ENCODE assay signal across 8 cellular contexts in the genomic region with DNA sequence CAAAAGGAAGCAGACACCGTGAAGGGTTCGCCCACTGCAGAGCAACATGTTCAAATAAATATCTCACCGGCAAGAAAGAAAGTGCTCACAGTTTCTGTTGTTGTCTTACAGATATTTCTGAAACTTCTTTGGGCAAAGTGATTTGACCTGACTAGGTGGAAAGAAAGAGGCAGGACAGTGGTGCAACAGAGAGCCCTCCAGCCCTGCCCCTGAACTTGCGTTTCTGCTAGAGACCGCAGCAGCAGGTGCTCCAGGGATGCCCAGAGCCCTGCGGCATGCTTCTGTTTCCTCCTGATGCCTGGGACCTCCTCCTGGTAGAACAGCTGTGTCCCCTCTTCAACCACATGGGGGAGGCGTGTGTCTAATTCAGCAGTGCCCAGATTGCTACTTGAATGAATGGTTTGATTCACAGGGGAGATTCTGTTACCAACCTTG.
DNase-seq lines count a peak whose midpoint lies in the region; ATAC-seq, FAIRE-seq and TF ChIP-seq lines count a peak whose summit lies in the region.

No MANE protein-coding gene starts in this region.

- H3K79me2 ChIP-seq in parathyroid adenoma = no peaks in the 10 kb centered on the region

- peaks cover 10% of the 10 kb centered on the region for H3K36me3 Mint-ChIP-seq in HFFc6 (ENCODE audit: low read depth)

- DNase-seq in D721Med (ENCODE audit: insufficient read length, low spot score) (no peak), HFFc6 (peak; percentile 37), Panc1 (ENCODE audit: low read depth, low spot score) (no peak), choroid plexus epithelial cell (ENCODE audit: low read depth) (peak; percentile 9), mesenteric fat pad (ENCODE audit: low spot score) (no peak), GF-D8 (lab: John Stamatoyannopoulos, UW) (no peak)

- intact Hi-C loops in Panc1 (cut with micrococcal nuclease; ENCODE audit: unreplicated experiment) = no loop called here

- H3K27ac Mint-ChIP-seq in HFFc6 = no peak overlapping the region

- H2AFZ ChIP-seq in parathyroid adenoma = no peak overlapping the region

- H3K36me3 ChIP-seq in Panc1 (ENCODE audit: control insufficient read depth, insufficient read depth, low read length) (no peaks in the 10 kb centered on the region), parathyroid adenoma (ENCODE audit: control insufficient read depth, insufficient read depth, low read length) (no peaks in the 10 kb centered on the region)

- in situ Hi-C loops in Panc1 (cut with HindIII; ENCODE audit: low pct_unique_long_range_greater_than_20kb, low sequenced_read_pairs) = no loop called here

- BruUV-seq in Panc1 (replicated peaks; lab: Mats Ljungman, UMichigan) = no TSS peak

- TF ChIP-seq CTCF in D721Med (IDR thresholded peaks at IDR 0.05; ENCODE audit: insufficient read depth, missing control alignments) (peak; percentile 35), HFFc6 (IDR thresholded peaks at IDR 0.05) (peak; percentile 69), Panc1 (IDR thresholded peaks at IDR 0.05) (no peak), choroid plexus epithelial cell (conservative IDR thresholded peaks at IDR 0.05; ENCODE audit: low read depth, low read length) (peak; percentile 28), parathyroid adenoma (IDR thresholded peaks at IDR 0.05) (peak; percentile 15)

- H3K4me1 ChIP-seq in Panc1 (ENCODE audit: control insufficient read depth, insufficient read depth, low read length) = no peaks in the 10 kb centered on the region
- peaks cover 3% of the 10 kb centered on the region for H3K4me1 ChIP-seq in parathyroid adenoma

- POLR2A ChIA-PET in Panc1 (lab: Charles Lee) = no interaction called here

- H3K27me3 ChIP-seq in Panc1 (ENCODE audit: control insufficient read depth, insufficient read depth, low read length) (no peaks in the 10 kb centered on the region), parathyroid adenoma (ENCODE audit: control insufficient read depth, insufficient read depth, low read length) (no peaks in the 10 kb centered on the region)

- ATAC-seq in Panc1 (0 out of 2 replicates have a peak, but pooled peaks have one; percentile 56), HG03442 (IDR thresholded peaks at IDR 0.05; ENCODE audit: unreplicated experiment) (no peak)

- CTCF ChIA-PET in Panc1 (lab: Charles Lee) = no interaction called here

- H3K4me3 Mint-ChIP-seq in HFFc6 = no peak overlapping the region

- no peaks in the 10 kb centered on the region for H3K9me3 Mint-ChIP-seq in HFFc6

- no peak for FAIRE-seq in D721Med (lab: Jason Lieb, UNC)

- H3K9ac ChIP-seq in parathyroid adenoma = no peak overlapping the region

- peaks cover 3% of the 10 kb centered on the region; the same call in 1 of the 2 replicates for H3K27me3 Mint-ChIP-seq in HFFc6 (ENCODE audit: insufficient read depth)

- peaks cover 45% of the 10 kb centered on the region for H3K4me1 Mint-ChIP-seq in HFFc6 (ENCODE audit: low read depth)

- H3K4me3 ChIP-seq in Panc1 (ENCODE audit: low read depth in 2 of 2, low read length in 2 of 2) (no peak overlapping the region), choroid plexus epithelial cell (ENCODE audit: low read depth, low read length) (no peak overlapping the region), parathyroid adenoma (ENCODE audit: low read depth, low read length) (no peak overlapping the region)

- no peak overlapping the region for H3K27ac ChIP-seq in Panc1 (ENCODE audit: low read length)
- H3K27ac ChIP-seq in parathyroid adenoma = no peak overlapping the region

- H3K9me3 ChIP-seq in Panc1 (ENCODE audit: control insufficient read depth, insufficient read depth, low read depth, low read length) (no peaks in the 10 kb centered on the region), parathyroid adenoma (ENCODE audit: control insufficient read depth, low read length) (no peaks in the 10 kb centered on the region)

- no peak overlapping the region for H3K4me2 ChIP-seq in parathyroid adenoma (ENCODE audit: low read length)

Comparison
In these comparisons a context has a peak if more than half of its experiments do, and no peak if none do; other contexts are left out.
1. DNase-seq: peak in HFFc6 (single experiment) and choroid plexus epithelial cell (single experiment); none in D721Med (single experiment), Panc1 (single experiment), mesenteric fat pad (single experiment) and GF-D8 (single experiment).